27 cellular contexts compared by ENCODE assay signal in the genomic region with DNA sequence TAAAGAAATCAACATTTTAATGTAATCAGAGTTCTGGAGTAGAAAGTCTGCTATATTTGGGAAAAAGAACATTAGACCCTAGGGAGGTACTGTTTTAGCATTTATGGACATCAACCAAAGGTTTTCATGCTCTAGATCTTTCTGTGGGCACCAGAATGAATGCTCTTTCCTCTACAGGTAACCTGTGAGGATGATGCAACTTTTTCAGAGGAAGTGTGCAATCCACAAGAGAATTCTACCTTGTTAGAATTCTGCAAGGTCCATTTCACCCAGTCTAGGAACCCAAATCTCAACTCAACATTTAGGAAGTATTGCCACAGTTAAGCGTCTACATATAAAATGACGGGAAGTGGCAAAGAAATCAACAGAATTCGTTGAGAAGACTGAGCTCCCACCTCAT.
"Had no signal": no experiment of that assay in that cellular context is flagged by ENCODE, and none has a peak within 500 bp of the region (broad histone marks: within the 10 kb centered on the region; RNA-seq: fewer than 3 reads in every experiment).

No MANE protein-coding gene starts in this region.

- FAIRE-seq: urothelium cell line had no signal

- H3K4me3 ChIP-seq: stomach, suprapubic skin, testis, thoracic aorta, thyroid gland, tibial artery, tibial nerve, transverse colon, upper lobe of left lung, upper lobe of right lung, uterus, vagina had no signal

- H3K4me1 ChIP-seq: stomach, testis, thyroid gland, tibial artery, tibial nerve, upper lobe of left lung, upper lobe of right lung, uterus had no signal

- DNase-seq: stimulated activated CD4-positive, alpha-beta T cell treated with anti-CD3 and anti-CD28 coated beads, Interleukin-2, amount 100 ng/mL, for 48 hours; stimulated activated CD4-positive, alpha-beta T cell treated with anti-CD3 and anti-CD28 coated beads, Interleukin-4, amount 100 ng/mL, for 1 hour; stimulated activated CD4-positive, alpha-beta T cell treated with anti-CD3 and anti-CD28 coated beads, Interleukin-4, amount 100 ng/mL, for 24 hours; stimulated activated CD4-positive, alpha-beta T cell treated with anti-CD3 and anti-CD28 coated beads, Interleukin-4, amount 100 ng/mL, for 4 hours; stimulated activated CD8-positive, alpha-beta memory T cell treated with anti-CD3 and anti-CD28 coated beads, Interleukin-4, amount 100 ng/mL, for 48 hours; stimulated activated naive B cell treated with anti-CD40 and anti-IgM and Interleukin-4, amounts not matched to agents 10 μg/mL and 1 μg/mL and 100 μg/mL, for 72 hours; stimulated activated naive CD4-positive, alpha-beta T cell; stimulated activated naive CD4-positive, alpha-beta T cell treated with Interleukin-2 at 50 U/mL for 16 hours; stimulated activated naive CD8-positive, alpha-beta T cell treated with anti-CD3 and anti-CD28 coated beads, Interleukin-15, amount 100 ng/mL, for 72 hours; stimulated activated naive CD8-positive, alpha-beta T cell treated with anti-CD3 and anti-CD28 coated beads, Interleukin-15, Interleukin-2, amounts not matched to agents 100 U/mL and 50 U/mL, for 24 hours; stomach; substantia nigra; testis; thyroid gland; tibial artery; transverse colon; trophoblast cell; upper lobe of left lung; upper lobe of right lung; uterus had no signal

- H3K36me3 ChIP-seq: stomach, suprapubic skin, thyroid gland, tibial nerve, transverse colon, upper lobe of left lung, upper lobe of right lung, uterus, vagina had no signal

- H3K9me3 ChIP-seq: stomach, suprapubic skin, testis, thoracic aorta, thyroid gland, tibial artery, tibial nerve, transverse colon, upper lobe of left lung, upper lobe of right lung, uterus, vagina had no signal

- ATAC-seq: stimulated activated effector memory CD8-positive, alpha-beta T cell treated with anti-CD3 and anti-CD28 coated beads, Interleukin-12 subunit alpha, Interleukin-12 subunit beta, amount 100 ng/mL, for 72 hours; stimulated activated memory B cell treated with anti-CD40 and anti-IgM and Interleukin-4, amounts not matched to agents 10 μg/mL and 1 μg/mL and 100 μg/mL, for 72 hours; stimulated activated naive B cell treated with anti-CD40 and anti-IgM and Interleukin-4, amounts not matched to agents 10 μg/mL and 1 μg/mL and 100 μg/mL, for 72 hours; stimulated activated naive CD8-positive, alpha-beta T cell treated with anti-CD3 and anti-CD28 coated beads, Interleukin-15, amount 100 ng/mL, for 72 hours; stimulated activated naive CD8-positive, alpha-beta T cell treated with anti-CD3 and anti-CD28 coated beads, Interleukin-15, Interleukin-2, amounts not matched to agents 100 U/mL and 50 U/mL, for 24 hours; upper lobe of right lung had no signal

- H3K27me3 ChIP-seq: stomach, suprapubic skin, testis, thyroid gland, tibial artery, tibial nerve, transverse colon, upper lobe of left lung, upper lobe of right lung, uterus, vagina had no signal

- H3K27ac ChIP-seq: stomach, suprapubic skin, testis, thoracic aorta, thyroid gland, tibial artery, tibial nerve, transverse colon, upper lobe of left lung, upper lobe of right lung, uterus, vagina had no signal
